Comparison of ENCODE assay signal across 8 cellular contexts in genomic region chr14:67359775-67360468, GRCh38. TPM values are rescaled to one million over a fixed set of nuclear protein-coding genes. Genes with fewer than 3 reads are reported as not detected.
DNase-seq lines count a peak whose midpoint lies in the region; ATAC-seq and TF ChIP-seq lines count a peak whose summit lies in the region.

Gene ATP6V1D, minus strand, starts transcription at chr14:67359804. Its CDS starts 106 bp downstream, at chr14:67359698.
Gene EIF2S1, plus strand, starts transcription at chr14:67360328. Its CDS starts 4,440 bp downstream, at chr14:67364768.

- H3K9me3 ChIP-seq in Panc1 (ENCODE audit: control insufficient read depth, insufficient read depth, low read depth, low read length) = no peaks in the 10 kb centered on the region
- no peaks in the 10 kb centered on the region for H3K9me3 ChIP-seq in muscle layer of duodenum (ENCODE audit: control insufficient read depth in 1 of 2, low read length in 2 of 2)

- H3K27ac ChIP-seq in Panc1 (ENCODE audit: low read length) (peak within 1 kb of the TSS; percentile 99), muscle layer of duodenum (ENCODE audit: low read length) (peak within 1 kb of the TSS; percentile 99)

- peak; percentile 100 for DNase-seq in DMS79 (lab: John Stamatoyannopoulos, UW)
- DNase-seq in KG1 (lab: John Stamatoyannopoulos, UW) = peak; percentile 98
- peak; percentile 94 for DNase-seq in Panc1 (ENCODE audit: low read depth, low spot score)
- DNase-seq in activated T-cell treated with anti-CD3 and anti-CD28 coated beads, Interleukin-2, amount 50 U/mL, for 48 hours = peak; percentile 98 to 99
- DNase-seq in stimulated activated CD8-positive, alpha-beta memory T cell treated with anti-CD3 and anti-CD28 coated beads, Interleukin-7, amount 100 ng/mL, for 48 hours (ENCODE audit: extremely low read depth in 1 of 2, low read depth in 1 of 2) = peak; percentile 99

- H3K4me3 ChIP-seq in Panc1 (ENCODE audit: low read depth in 2 of 2, low read length in 2 of 2) (peak within 1 kb of the TSS; percentile 72 to 89), muscle layer of duodenum (ENCODE audit: low read depth in 1 of 2, low read length in 2 of 2) (peak within 1 kb of the TSS; percentile 94 to 96)

- in situ Hi-C loops in Panc1 (cut with HindIII; ENCODE audit: low pct_unique_long_range_greater_than_20kb, low sequenced_read_pairs) = no loop called here

- peaks cover 31% of the 10 kb centered on the region for H3K4me1 ChIP-seq in Panc1 (ENCODE audit: control insufficient read depth, insufficient read depth, low read length)
- peaks cover 14 to 52% of the 10 kb centered on the region in 2 donors for H3K4me1 ChIP-seq in muscle layer of duodenum (ENCODE audit: control insufficient read depth in 1 of 2, insufficient read depth in 2 of 2, low read length in 2 of 2)

- POLR2A ChIA-PET in Panc1 (lab: Charles Lee) = interaction anchor here (0.6 kb wide), 1 partner anchor 26 kb away, joined by 7 read pairs; no protein-coding TSS in a partner anchor

- ATAC-seq in GM21717 (IDR thresholded peaks at IDR 0.05; ENCODE audit: unreplicated experiment) = peak; percentile 84
- peak; percentile 95 for ATAC-seq in Panc1
- peak; percentile 98 for ATAC-seq in esophagus mucosa

- CTCF ChIA-PET in Panc1 (lab: Charles Lee) = interaction anchor here (0.9 kb wide), 1 partner anchor 154 kb away, joined by 5 read pairs; no protein-coding TSS in a partner anchor

- H3K36me3 ChIP-seq in Panc1 (ENCODE audit: control insufficient read depth, insufficient read depth, low read length) (peaks cover 21% of the 10 kb centered on the region), muscle layer of duodenum (ENCODE audit: control insufficient read depth in 1 of 2, insufficient read depth in 2 of 2, low read length in 2 of 2) (peaks cover 6 to 11% of the 10 kb centered on the region in 2 donors)

- peak; percentile 90 for TF ChIP-seq CTCF in Panc1 (IDR thresholded peaks at IDR 0.05)

- H3K27me3 ChIP-seq in Panc1 (ENCODE audit: control insufficient read depth, insufficient read depth, low read length) (no peaks in the 10 kb centered on the region), muscle layer of duodenum (ENCODE audit: low read depth, low read length) (no peaks in the 10 kb centered on the region)

- BruUV-seq in Panc1 (replicated peaks; lab: Mats Ljungman, UMichigan) = no TSS peak

- intact Hi-C loops in Panc1 (cut with micrococcal nuclease; ENCODE audit: unreplicated experiment) = no loop called here

RNA-seq across cellular contexts. Expression of gene ATP6V1D, which starts in this region (rescaled TPM):
- total RNA-seq in Panc1 (2021; ENCODE audit: unreplicated experiment) = 68.6 TPM
- 68.0 TPM for polyA plus RNA-seq in Panc1 (2012; ENCODE audit: insufficient read length)
- total RNA-seq in esophagus mucosa = 70.0 TPM

RNA-seq across cellular contexts. Expression of gene EIF2S1, which starts in this region (rescaled TPM):
- total RNA-seq in Panc1 (2021; ENCODE audit: unreplicated experiment) = 116 TPM
- polyA plus RNA-seq in Panc1 (2012; ENCODE audit: insufficient read length) = 76.4 TPM
- 94.2 TPM for total RNA-seq in esophagus mucosa

Comparison
In these comparisons a context has a peak if more than half of its experiments do, and no peak if none do; other contexts are left out.
1. Peak in every context shown above with its lines: DNase-seq, ATAC-seq, H3K4me3 ChIP-seq and H3K27ac ChIP-seq.